In genomic region chr3:194355379-194355778, GRCh38 we compare ENCODE assay signal across 1 cellular context.
TF ChIP-seq lines count a peak whose summit lies in the region.

No MANE protein-coding gene starts in this region.

TF ChIP-seq in K562, 482 proteins besides CTCF, POLR2A, EP300 and RAD21:
- 0 out of 2 replicates have a peak, but pooled peaks have one; percentile 29 for TF ChIP-seq GABPA (tag; conservative IDR thresholded peaks at IDR 0.05; ENCODE audit: low read depth)
- no peak for TF ChIP-seq ILK (tag; IDR thresholded peaks at IDR 0.05; ENCODE audit: borderline replicate concordance, low read depth)
- no peak for TF ChIP-seq PHF8 (IDR thresholded peaks at IDR 0.05; ENCODE audit: borderline replicate concordance, low read length)
